Comparison of ENCODE assay signal across 8 cellular contexts in genomic region chr20:17558154-17558940, GRCh38. TPM values are rescaled to one million over a fixed set of nuclear protein-coding genes. Genes with fewer than 3 reads are reported as not detected.
DNase-seq lines count a peak whose midpoint lies in the region; ATAC-seq and TF ChIP-seq lines count a peak whose summit lies in the region.

No MANE protein-coding gene starts in this region.

- peak overlapping the region; percentile 33 for H3K4me3 ChIP-seq in MG63
- peak overlapping the region in 1 of 7 experiments; percentile 8 for H3K4me3 ChIP-seq in skin epidermis
- no peak overlapping the region for H3K4me3 ChIP-seq in CD8-positive, alpha-beta T cell (ENCODE audit: low read depth, low read length)

- ATAC-seq in left ventricle myocardium superior (peak; percentile 73), GM19324 (IDR thresholded peaks at IDR 0.05; ENCODE audit: low FRiP score, unreplicated experiment) (no peak)
- no peak for ATAC-seq in CD8-positive, alpha-beta T cell

- intact Hi-C loops in left ventricle myocardium superior (cut with micrococcal nuclease) = no loop called here
- intact Hi-C loops in CD8-positive, alpha-beta T cell (cut with DNase I, micrococcal nuclease) = no loop called here

- no peaks in the 10 kb centered on the region for H3K27me3 Mint-ChIP-seq in activated naive CD4-positive, alpha-beta T cell treated with anti-CD3 and anti-CD28 coated beads, Interleukin-2, amount 50 U/mL, for 24 hours
- H3K27me3 Mint-ChIP-seq in CD8-positive, alpha-beta T cell (ENCODE audit: low read depth) = no peaks in the 10 kb centered on the region

- H3K4me1 Mint-ChIP-seq in activated naive CD4-positive, alpha-beta T cell treated with anti-CD3 and anti-CD28 coated beads, Interleukin-2, amount 50 U/mL, for 24 hours = peaks cover 30% of the 10 kb centered on the region
- H3K4me1 Mint-ChIP-seq in CD8-positive, alpha-beta T cell (ENCODE audit: low read depth) = no peaks in the 10 kb centered on the region

- H3K4me3 Mint-ChIP-seq in activated naive CD4-positive, alpha-beta T cell treated with anti-CD3 and anti-CD28 coated beads, Interleukin-2, amount 50 U/mL, for 24 hours = peak overlapping the region; percentile 60
- H3K4me3 Mint-ChIP-seq in CD8-positive, alpha-beta T cell = no peak overlapping the region

- peak overlapping the region; percentile 87 for H3K27ac Mint-ChIP-seq in activated naive CD4-positive, alpha-beta T cell treated with anti-CD3 and anti-CD28 coated beads, Interleukin-2, amount 50 U/mL, for 24 hours
- no peak overlapping the region for H3K27ac Mint-ChIP-seq in CD8-positive, alpha-beta T cell

- POLR2A ChIA-PET in CD8-positive, alpha-beta T cell (lab: Charles Lee) = no interaction called here

- no peaks in the 10 kb centered on the region for H3K9me3 ChIP-seq in MG63
- no peaks in the 10 kb centered on the region for H3K9me3 ChIP-seq in CD8-positive, alpha-beta T cell (ENCODE audit: low read length)

- H3K36me3 Mint-ChIP-seq in activated naive CD4-positive, alpha-beta T cell treated with anti-CD3 and anti-CD28 coated beads, Interleukin-2, amount 50 U/mL, for 24 hours = no peaks in the 10 kb centered on the region
- H3K36me3 Mint-ChIP-seq in CD8-positive, alpha-beta T cell = no peaks in the 10 kb centered on the region

- no peaks in the 10 kb centered on the region for H3K4me1 ChIP-seq in CD8-positive, alpha-beta T cell (ENCODE audit: insufficient read depth, low read length)

- TF ChIP-seq CTCF in CD8-positive, alpha-beta T cell (IDR thresholded peaks at IDR 0.05) = no peak

- H3K27ac ChIP-seq in skin epidermis = peak overlapping the region in 20 of 21 experiments; percentile 54 to 92 (median 86)
- no peak overlapping the region for H3K27ac ChIP-seq in CD8-positive, alpha-beta T cell (ENCODE audit: low read depth, low read length)

- peak; percentile 76 for DNase-seq in DMS79 treated with DMSO at 0.1 percent for 48 hours (lab: John Stamatoyannopoulos, UW)
- DNase-seq in MG63 = peak; percentile 80
- no peak for DNase-seq in left ventricle myocardium superior
- no peak for DNase-seq in central memory CD4-positive, alpha-beta T cell
- no peak for DNase-seq in CD8-positive, alpha-beta T cell

- H3K36me3 ChIP-seq in MG63 = no peaks in the 10 kb centered on the region
- H3K36me3 ChIP-seq in CD8-positive, alpha-beta T cell (ENCODE audit: insufficient read depth, low read length) = no peaks in the 10 kb centered on the region

- no peaks in the 10 kb centered on the region for H3K27me3 ChIP-seq in MG63
- no peaks in the 10 kb centered on the region for H3K27me3 ChIP-seq in CD8-positive, alpha-beta T cell (ENCODE audit: insufficient read depth, low read length)

- H3K9me3 Mint-ChIP-seq in activated naive CD4-positive, alpha-beta T cell treated with anti-CD3 and anti-CD28 coated beads, Interleukin-2, amount 50 U/mL, for 24 hours = no peaks in the 10 kb centered on the region
- no peaks in the 10 kb centered on the region for H3K9me3 Mint-ChIP-seq in CD8-positive, alpha-beta T cell

- CTCF ChIA-PET in CD8-positive, alpha-beta T cell (lab: Charles Lee) = no interaction called here

RNA-seq across cellular contexts. Expression of gene DSTN, which starts 11.5 kb away (rescaled TPM):
- total RNA-seq in MG63 (2014; rRNA removed; shearing (Covaris generic); ENCODE audit: low replicate concordance) = 310 and 627 TPM in 2 replicates
- 836 TPM for total RNA-seq in left ventricle myocardium superior
- 10 to 100 TPM; 40.5 to 42.9 TPM for total RNA-seq in CD8-positive, alpha-beta T cell

RNA-seq across cellular contexts. Expression of gene BFSP1, which starts 27.2 kb away (rescaled TPM):
- 0.99 and 2.3 TPM in 2 replicates for total RNA-seq in MG63 (2014; rRNA removed; shearing (Covaris generic); ENCODE audit: low replicate concordance)
- total RNA-seq in left ventricle myocardium superior = 0.55 TPM
- total RNA-seq in CD8-positive, alpha-beta T cell = under 1 TPM; 0.14 to 0.31 TPM

Comparison
In these comparisons a context has a peak if more than half of its experiments do, and no peak if none do; other contexts are left out.
1. DNase-seq: peak in DMS79 treated with DMSO at 0.1 percent for 48 hours (single experiment) and MG63 (single experiment); none in left ventricle myocardium superior (single experiment), central memory CD4-positive, alpha-beta T cell (single experiment) and CD8-positive, alpha-beta T cell (0 of 7).